8 cellular contexts compared by ENCODE assay signal in the genomic region with DNA sequence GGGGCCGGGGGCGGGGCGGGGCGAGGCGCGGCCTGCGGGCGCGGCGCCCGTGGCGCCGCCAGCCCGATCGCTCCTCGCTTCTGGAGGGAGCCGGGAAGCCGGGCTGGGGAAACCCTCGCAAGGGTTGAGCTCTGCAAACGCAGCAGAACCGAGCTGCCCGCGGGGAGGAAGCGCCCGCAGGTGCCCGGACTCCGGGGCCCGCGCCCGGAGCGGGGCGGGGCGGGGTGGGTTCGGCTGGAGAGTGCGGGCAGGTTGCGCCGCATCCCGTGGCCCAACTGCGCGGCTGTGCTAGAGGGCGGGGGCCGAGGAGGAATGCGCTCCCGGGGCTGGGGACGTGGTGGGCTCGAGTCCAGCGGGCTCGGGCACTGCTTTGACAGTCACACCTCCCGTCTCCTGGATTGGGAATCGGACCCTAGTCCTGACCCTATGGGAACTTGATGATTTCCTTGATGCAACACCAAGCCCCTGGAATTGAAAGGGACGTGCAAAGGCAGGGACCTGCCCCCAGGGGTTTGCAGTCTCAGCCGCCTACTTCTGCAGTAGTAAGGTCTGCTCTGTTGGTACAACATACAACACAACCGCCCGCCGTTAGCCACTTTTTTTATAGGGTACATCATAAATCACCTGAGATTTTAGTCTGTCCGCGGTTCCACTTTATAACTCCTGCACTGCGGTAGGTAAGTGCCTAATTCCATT.
DNase-seq lines count a peak whose midpoint lies in the region; ATAC-seq and TF ChIP-seq lines count a peak whose summit lies in the region.

No MANE protein-coding gene starts in this region.

- H3K27ac Mint-ChIP-seq in effector memory CD8-positive, alpha-beta T cell, result peak overlapping the region; percentile 89 to 94

- TF ChIP-seq CTCF in GM10266 (IDR thresholded peaks at IDR 0.05; ENCODE audit: control insufficient read depth, insufficient read depth, low read depth, missing control alignments) (no peak), LNCaP clone FGC (IDR thresholded peaks at IDR 0.05; ENCODE audit: control insufficient read depth, extremely low read depth, insufficient read depth) (no peak)

- H3K4me1 Mint-ChIP-seq in effector memory CD8-positive, alpha-beta T cell (ENCODE audit: low read depth in 2 of 2), result peaks cover 27 to 59% of the 10 kb centered on the region in 2 donors

- peaks cover 37% of the 10 kb centered on the region for H3K36me3 Mint-ChIP-seq in effector memory CD8-positive, alpha-beta T cell (ENCODE audit: insufficient read depth)

- ATAC-seq in GM21786 (IDR thresholded peaks at IDR 0.05; ENCODE audit: unreplicated experiment), result peak; percentile 35
- peak; percentile 59 for ATAC-seq in effector memory CD8-positive, alpha-beta T cell (replicated peaks)

- DNase-seq in GM10266 (ENCODE audit: extremely low spot score) (peak; percentile 64), LNCaP clone FGC (ENCODE audit: low read depth) (peak; percentile 21), medulla oblongata (ENCODE audit: extremely low spot score) (peak; percentile 76), dedifferentiated amniotic fluid mesenchymal stem cell (ENCODE audit: extremely low spot score) (no peak)
- peak; percentile 51 to 57 for DNase-seq in activated CD4-positive, alpha-beta T cell treated with anti-CD3 and anti-CD28 coated beads, Interleukin-2, amount 50 U/mL, for 48 hours
- DNase-seq in effector memory CD8-positive, alpha-beta T cell, result peak; percentile 34 to 50 (median 35)
- peak; percentile 9 to 23 for DNase-seq in stimulated activated CD8-positive, alpha-beta memory T cell treated with anti-CD3 and anti-CD28 coated beads, Interleukin-7, amount 100 ng/mL, for 1 hour (ENCODE audit: low read depth in 2 of 2)

- no peaks in the 10 kb centered on the region for H3K27me3 Mint-ChIP-seq in effector memory CD8-positive, alpha-beta T cell

- H3K9me3 Mint-ChIP-seq in effector memory CD8-positive, alpha-beta T cell, result no peaks in the 10 kb centered on the region

- peak overlapping the region; percentile 77 to 96 for H3K4me3 Mint-ChIP-seq in effector memory CD8-positive, alpha-beta T cell

- peak overlapping the region; percentile 63 for H3K4me3 ChIP-seq in LNCaP clone FGC (ENCODE audit: low read depth, low read length)
